11 cellular contexts compared by ENCODE assay signal in the genomic region with DNA sequence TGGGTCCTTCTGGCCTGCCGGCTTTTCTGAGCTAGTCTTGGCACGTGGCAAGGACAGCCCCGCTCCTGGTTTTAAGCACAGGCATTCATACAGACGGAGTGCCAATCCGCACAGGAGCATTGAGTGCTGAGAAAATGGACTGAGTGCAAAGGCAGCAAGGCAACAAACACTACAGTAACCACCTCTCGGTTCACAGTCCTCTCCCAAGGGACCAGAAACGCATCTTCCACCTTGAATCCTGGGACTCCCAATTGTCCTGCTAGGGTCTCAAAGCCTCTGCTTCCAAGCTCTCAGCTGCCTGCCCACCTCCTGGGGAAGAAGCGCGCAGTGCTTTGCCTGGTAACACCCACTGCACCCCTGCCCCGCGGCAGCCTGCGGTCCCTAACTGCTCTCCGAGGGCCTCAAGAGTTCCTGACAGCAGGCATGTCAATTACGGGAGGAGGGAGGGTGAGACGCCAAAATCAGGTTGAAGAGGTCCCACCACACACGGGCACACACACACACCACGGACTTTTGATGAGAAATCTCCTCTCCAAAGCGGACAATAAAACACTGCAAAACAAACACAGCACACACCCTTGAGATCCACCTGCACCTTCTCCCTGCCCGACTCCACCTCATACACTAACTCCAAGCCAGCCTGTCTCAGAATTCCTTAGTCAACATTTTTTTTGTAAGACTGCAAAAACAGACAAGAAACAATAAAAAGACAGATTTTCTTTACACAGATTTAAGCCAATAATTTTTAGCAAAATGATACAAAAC. TPM values are rescaled to one million over a fixed set of nuclear protein-coding genes. Genes with fewer than 3 reads are reported as not detected.
A peak's percentile ranks its signal among the peaks of the same experiment; 100 is the strongest.
DNase-seq lines count a peak whose midpoint lies in the region; ATAC-seq and TF ChIP-seq lines count a peak whose summit lies in the region.
"Had no signal": no experiment of that assay in that cellular context is flagged by ENCODE, and none has a peak within 500 bp of the region (broad histone marks: within the 10 kb centered on the region; RNA-seq: fewer than 3 reads in every experiment).

No MANE protein-coding gene starts in this region.

- TF ChIP-seq CTCF in CD14-positive monocyte (IDR thresholded peaks at IDR 0.05) (no peak), HFFc6 (IDR thresholded peaks at IDR 0.05) (no peak), mammary epithelial cell (conservative IDR thresholded peaks at IDR 0.05 in 1 of 2, IDR thresholded peaks at IDR 0.05 in 1 of 2; ENCODE audit: extremely low read depth in 1 of 2, insufficient read depth in 1 of 2, low read depth in 1 of 2, low read length in 2 of 2) (no peak), nephron (IDR thresholded peaks at IDR 0.05; ENCODE audit: unreplicated experiment in 3 of 3) (no peak), GM20000 (IDR thresholded peaks at IDR 0.05; ENCODE audit: extremely low read depth, missing control alignments) (no peak)

- in situ Hi-C loops in mammary epithelial cell (cut with MboI; ENCODE audit: low sequenced_read_pairs in 2 of 2) = loop anchor here in 1 of 2 donors (10.0 kb wide), 1 partner anchor 91 kb away; a partner anchor contains a TSS

- no peak overlapping the region for H3K4me2 ChIP-seq in mammary epithelial cell (ENCODE audit: insufficient read depth, low read depth, low read length)

- DNase-seq in CD14-positive monocyte (ENCODE audit: low spot score) = peak; percentile 45
- no peak for DNase-seq in HFFc6
- DNase-seq in mammary epithelial cell = no peak
- DNase-seq in epidermal melanocyte (ENCODE audit: insufficient read length, low spot score) = no peak
- no peak for DNase-seq in GM20000 (ENCODE audit: low spot score)
- DNase-seq in MG63 = no peak
- DNase-seq: activated CD4-positive, CD25-positive, alpha-beta regulatory T cell; amniotic stem cell; DMS79 treated with DMSO at 0.1 percent for 48 hours had no signal

- no peaks in the 10 kb centered on the region for H3K27me3 ChIP-seq in mammary epithelial cell (ENCODE audit: insufficient read depth, low read length)
- H3K27me3 ChIP-seq in MG63 = no peaks in the 10 kb centered on the region

- H3K27ac Mint-ChIP-seq in CD14-positive monocyte = peak overlapping the region in 5 of 7 donors; percentile 7 to 78 (median 56)
- peak overlapping the region; percentile 75 for H3K27ac Mint-ChIP-seq in HFFc6
- peak overlapping the region; percentile 64 to 92 (median 82) for H3K27ac Mint-ChIP-seq in nephron

- peaks cover 70% of the 10 kb centered on the region for H3K4me1 Mint-ChIP-seq in CD14-positive monocyte
- peaks cover 71% of the 10 kb centered on the region for H3K4me1 Mint-ChIP-seq in HFFc6 (ENCODE audit: low read depth)
- H3K4me1 Mint-ChIP-seq in nephron = peaks cover 48% of the 10 kb centered on the region

- H3K36me3 Mint-ChIP-seq in CD14-positive monocyte = peaks cover 61 to 73% of the 10 kb centered on the region in 2 donors
- H3K36me3 Mint-ChIP-seq in HFFc6 (ENCODE audit: low read depth) = peaks cover 54% of the 10 kb centered on the region
- H3K36me3 Mint-ChIP-seq in nephron (ENCODE audit: low read depth) = peaks cover 49% of the 10 kb centered on the region

- H3K36me3 ChIP-seq in mammary epithelial cell (ENCODE audit: insufficient read depth, low read length) (peaks cover 27% of the 10 kb centered on the region), MG63 (peaks cover 94% of the 10 kb centered on the region)

- no peak for ATAC-seq in GM18505 (IDR thresholded peaks at IDR 0.05; ENCODE audit: unreplicated experiment)

- no peak overlapping the region for H3K27ac ChIP-seq in mammary epithelial cell (ENCODE audit: insufficient read depth, low read depth, low read length)

- TF ChIP-seq POLR2A in GM18505 (IDR thresholded peaks at IDR 0.05; ENCODE audit: borderline replicate concordance, extremely low read depth, insufficient read depth, insufficient read length) = no peak

- H3K4me1 ChIP-seq in mammary epithelial cell (ENCODE audit: insufficient read depth, low read length) = peaks cover 75% of the 10 kb centered on the region

- no peaks in the 10 kb centered on the region for H3K9me3 ChIP-seq in mammary epithelial cell (replicated peaks; ENCODE audit: insufficient read depth, low read length)
- H3K9me3 ChIP-seq in MG63 = no peaks in the 10 kb centered on the region

- H3K4me3 ChIP-seq in mammary epithelial cell (replicated peaks in 1 of 3; ENCODE audit: insufficient read depth in 1 of 3, low read depth in 2 of 3, low read length in 3 of 3) (no peak overlapping the region), MG63 (no peak overlapping the region)

- CTCF ChIA-PET in mammary epithelial cell (lab: Charles Lee; ENCODE audit: low non-redundant PET) = interaction anchor here (0.7 kb wide), 1 partner anchor 59 kb away, joined by 4 read pairs; no protein-coding TSS in a partner anchor

- BruUV-seq in mammary epithelial cell (replicated peaks; lab: Mats Ljungman, UMichigan) = TSS peak; percentile 35

- peaks cover 11% of the 10 kb centered on the region for H4K20me1 ChIP-seq in mammary epithelial cell (ENCODE audit: insufficient read depth, low read length)

- 93% methylated on average over 16 of the region's 19 CpGs for WGBS in mammary epithelial cell (ENCODE audit: low coverage, missing lambda C conversion rate)

- H3K27me3 Mint-ChIP-seq in CD14-positive monocyte (ENCODE audit: low read depth in 3 of 3) = peaks cover 0 to 6% (median 0%) of the 10 kb centered on the region in 3 donors
- H3K27me3 Mint-ChIP-seq in HFFc6 (ENCODE audit: insufficient read depth) = peaks cover 84% of the 10 kb centered on the region
- H3K27me3 Mint-ChIP-seq in nephron (ENCODE audit: low read depth) = peaks cover 5% of the 10 kb centered on the region

- intact Hi-C loops in CD14-positive monocyte (cut with micrococcal nuclease) (loop anchor here (2.0 to 5.0 kb wide), 3 partner anchors 37 to 78 kb away; no protein-coding TSS in a partner anchor), mammary epithelial cell (cut with micrococcal nuclease) (loop anchor here (1.0 kb wide), 1 partner anchor 77 kb away; no protein-coding TSS in a partner anchor)

- H3K9me3 Mint-ChIP-seq in CD14-positive monocyte (peaks cover 0 to under 1% (median 0%) of the 10 kb centered on the region in 7 donors), HFFc6 (peaks cover 50% of the 10 kb centered on the region), nephron (no peaks in the 10 kb centered on the region)

- H3K4me3 Mint-ChIP-seq in CD14-positive monocyte = no peak overlapping the region
- peak overlapping the region; percentile 39 for H3K4me3 Mint-ChIP-seq in HFFc6
- peak overlapping the region in 2 of 3 experiments; percentile 59 to 64 for H3K4me3 Mint-ChIP-seq in nephron

- dilution Hi-C loops in mammary epithelial cell (cut with HindIII; ENCODE audit: low sequenced_read_pairs) = no loop called here

- no peak overlapping the region for H3K9ac ChIP-seq in mammary epithelial cell (ENCODE audit: insufficient read depth, low read length)

- no peak overlapping the region for H2AFZ ChIP-seq in mammary epithelial cell (ENCODE audit: low read depth, low read length)

- peaks cover 67% of the 10 kb centered on the region for H3K79me2 ChIP-seq in mammary epithelial cell (ENCODE audit: insufficient read depth, low read length)

RNA-seq across cellular contexts. Expression of a gene that starts 15.0 kb away (rescaled TPM):
- polyA plus RNA-seq in CD14-positive monocyte (10 to 100 TPM; 26.3 to 35.3 TPM), mammary epithelial cell (118 TPM)
- 100 to 1,000 TPM; 475 to 624 (median 523) TPM for total RNA-seq in HFFc6 (2021; fragmentation: NEBNext Ultra II Directional; extraction: Animal tissue kit (Norgen Biotek cat#: 25700))
- total RNA-seq in mammary epithelial cell = 100 to 1,000 TPM; 180 to 212 TPM
- 42.3 TPM for polyA minus RNA-seq in mammary epithelial cell
- total RNA-seq in MG63 (2014; rRNA removed; shearing (Covaris generic); ENCODE audit: low replicate concordance) = 529 and 652 TPM in 2 replicates

RNA-seq across cellular contexts. Expression of a gene that starts 29.7 kb away (rescaled TPM):
- 10 to 100 TPM; 47.0 to 60.9 TPM for polyA plus RNA-seq in CD14-positive monocyte
- 100 to 1,000 TPM; 116 to 128 (median 118) TPM for total RNA-seq in HFFc6 (2021; fragmentation: NEBNext Ultra II Directional; extraction: Animal tissue kit (Norgen Biotek cat#: 25700))
- 100 to 1,000 TPM in 1 of 2 donors, 10 to 100 TPM in 1; 68.7 to 163 TPM for total RNA-seq in mammary epithelial cell
- 146 TPM for polyA plus RNA-seq in mammary epithelial cell
- polyA minus RNA-seq in mammary epithelial cell = 216 TPM
- total RNA-seq in MG63 (2014; rRNA removed; shearing (Covaris generic); ENCODE audit: low replicate concordance) = 60.2 and 104 TPM in 2 replicates

RNA-seq across cellular contexts. Expression of a gene that starts 31.2 kb away (rescaled TPM):
- polyA plus RNA-seq in CD14-positive monocyte (10 to 100 TPM; 17.1 to 20.1 TPM), mammary epithelial cell (14.1 TPM)
- 10 to 100 TPM; 12.8 to 15.6 (median 13.6) TPM for total RNA-seq in HFFc6 (2021; fragmentation: NEBNext Ultra II Directional; extraction: Animal tissue kit (Norgen Biotek cat#: 25700))
- total RNA-seq in mammary epithelial cell = 10 to 100 TPM; 24.8 to 52.0 TPM
- polyA minus RNA-seq in mammary epithelial cell = 7.5 TPM
- 6.9 and 8.2 TPM in 2 replicates for total RNA-seq in MG63 (2014; rRNA removed; shearing (Covaris generic); ENCODE audit: low replicate concordance)

Comparison
In these comparisons a context has a peak if more than half of its experiments do, and no peak if none do; other contexts are left out.
1. H3K4me3 Mint-ChIP-seq: peak in HFFc6 (single experiment) and nephron (2 of 3); none in CD14-positive monocyte (0 of 2).
2. Peak in every context shown above with its lines, with median percentiles within 50 percentile points of each other: H3K27ac Mint-ChIP-seq.